23 cellular contexts compared by ENCODE assay signal in genomic region chr13:24279267-24279666, GRCh38. TPM values are rescaled to one million over a fixed set of nuclear protein-coding genes. Genes with fewer than 3 reads are reported as not detected.
A peak's percentile ranks its signal among the peaks of the same experiment; 100 is the strongest.
DNase-seq lines count a peak whose midpoint lies in the region; ATAC-seq and TF ChIP-seq lines count a peak whose summit lies in the region.
"Had no signal": no experiment of that assay in that cellular context is flagged by ENCODE, and none has a peak within 500 bp of the region (broad histone marks: within the 10 kb centered on the region; RNA-seq: fewer than 3 reads in every experiment).

No MANE protein-coding gene starts in this region.

- H3K9me3 ChIP-seq in CD4-positive, CD25-positive, alpha-beta regulatory T cell (ENCODE audit: control insufficient read depth in 2 of 2, low read length in 2 of 2) = no peaks in the 10 kb centered on the region
- no peaks in the 10 kb centered on the region for H3K9me3 ChIP-seq in gastroesophageal sphincter
- H3K9me3 ChIP-seq: HAP-1, heart right ventricle, ovary, uterus had no signal

- H3K9me3 Mint-ChIP-seq in activated CD4-positive, alpha-beta T cell treated with anti-CD3 and anti-CD28 coated beads for 36 hours (ENCODE audit: low read depth) = no peaks in the 10 kb centered on the region
- H3K9me3 Mint-ChIP-seq in CD4-positive, CD25-positive, alpha-beta regulatory T cell = no peaks in the 10 kb centered on the region
- H3K9me3 Mint-ChIP-seq in activated naive CD8-positive, alpha-beta T cell treated with anti-CD3 and anti-CD28 coated beads, Interleukin-2, amount 50 U/mL, for 24 hours = no peaks in the 10 kb centered on the region
- H3K9me3 Mint-ChIP-seq in natural killer cell = no peaks in the 10 kb centered on the region

- TF ChIP-seq CTCF in natural killer cell (IDR thresholded peaks at IDR 0.05) (no peak), gastroesophageal sphincter (IDR thresholded peaks at IDR 0.05) (no peak)

- no peaks in the 10 kb centered on the region for H3K27me3 Mint-ChIP-seq in activated CD4-positive, alpha-beta T cell treated with anti-CD3 and anti-CD28 coated beads for 36 hours
- H3K27me3 Mint-ChIP-seq in CD4-positive, CD25-positive, alpha-beta regulatory T cell = peaks cover 4% of the 10 kb centered on the region
- H3K27me3 Mint-ChIP-seq in activated naive CD8-positive, alpha-beta T cell treated with anti-CD3 and anti-CD28 coated beads, Interleukin-2, amount 50 U/mL, for 24 hours = no peaks in the 10 kb centered on the region
- H3K27me3 Mint-ChIP-seq in natural killer cell (ENCODE audit: low read depth in 2 of 2) = no peaks in the 10 kb centered on the region

- H3K4me3 ChIP-seq in CD4-positive, CD25-positive, alpha-beta regulatory T cell (ENCODE audit: low read depth, low read length) = no peak overlapping the region
- no peak overlapping the region for H3K4me3 ChIP-seq in gastroesophageal sphincter
- H3K4me3 ChIP-seq: HAP-1, heart right ventricle, ovary, uterus had no signal

- peaks cover 83% of the 10 kb centered on the region for H3K4me1 Mint-ChIP-seq in activated CD4-positive, alpha-beta T cell treated with anti-CD3 and anti-CD28 coated beads for 36 hours
- peaks cover 23 to 86% (median 69%) of the 10 kb centered on the region in 4 donors for H3K4me1 Mint-ChIP-seq in CD4-positive, CD25-positive, alpha-beta regulatory T cell
- H3K4me1 Mint-ChIP-seq in activated naive CD8-positive, alpha-beta T cell treated with anti-CD3 and anti-CD28 coated beads, Interleukin-2, amount 50 U/mL, for 24 hours = peaks cover 76% of the 10 kb centered on the region
- H3K4me1 Mint-ChIP-seq in natural killer cell = peaks cover 89% of the 10 kb centered on the region in 2 donors

- CTCF ChIA-PET in activated CD4-positive, alpha-beta T cell treated with anti-CD3 and anti-CD28 coated beads for 36 hours (lab: Charles Lee) = interaction anchor here (0.6 kb wide), 1 partner anchor 12 kb away, joined by 3 read pairs; no protein-coding TSS in a partner anchor

- peaks cover 54% of the 10 kb centered on the region for H3K36me3 ChIP-seq in CD4-positive, CD25-positive, alpha-beta regulatory T cell (ENCODE audit: control insufficient read depth, insufficient read depth, low read length)
- H3K36me3 ChIP-seq in gastroesophageal sphincter = peaks cover 0 to 3% of the 10 kb centered on the region in 2 donors
- H3K36me3 ChIP-seq: HAP-1, ovary, uterus had no signal

- peak overlapping the region; percentile 47 for H3K27ac ChIP-seq in CD4-positive, CD25-positive, alpha-beta regulatory T cell (ENCODE audit: insufficient read depth, low read length, poor library complexity, severe bottlenecking)
- no peak overlapping the region for H3K27ac ChIP-seq in gastroesophageal sphincter
- H3K27ac ChIP-seq: ovary, uterus had no signal

- DNase-seq in activated CD4-positive, alpha-beta T cell treated with anti-CD3 and anti-CD28 coated beads for 36 hours = no peak
- no peak for DNase-seq in activated CD4-positive, alpha-beta T cell treated with anti-CD3 and anti-CD28 coated beads for 4 hours
- no peak for DNase-seq in CD4-positive, CD25-positive, alpha-beta regulatory T cell
- DNase-seq in activated naive CD8-positive, alpha-beta T cell treated with anti-CD3 and anti-CD28 coated beads, Interleukin-2, amount 50 U/mL, for 24 hours = no peak
- DNase-seq in natural killer cell (no peak), GM03348 (ENCODE audit: low spot score) (no peak), T-helper 1 cell (no peak)
- DNase-seq: 8988T, activated gamma-delta T cell treated with Interleukin-2 at 50 U/mL for 16 hours, DMS53, heart right ventricle, Kasumi-1, left ventricle myocardium superior, NCI-H2107, NCI-H526, SW 1271, uterus had no signal

- 89 to 93% methylated on average over 2 to 3 of the region's 5 CpGs for WGBS in gastroesophageal sphincter (ENCODE audit: low coverage in 1 of 2), 2 donors

- H3K4me1 ChIP-seq in CD4-positive, CD25-positive, alpha-beta regulatory T cell (ENCODE audit: control insufficient read depth, insufficient read depth, low read length, poor library complexity, severe bottlenecking) = peaks cover 53% of the 10 kb centered on the region
- peaks cover 0 to 39% (median 5%) of the 10 kb centered on the region in 3 donors for H3K4me1 ChIP-seq in gastroesophageal sphincter
- H3K4me1 ChIP-seq: HAP-1, uterus had no signal

- no peak for ATAC-seq in activated CD4-positive, alpha-beta T cell treated with anti-CD3 and anti-CD28 coated beads for 36 hours
- no peak for ATAC-seq in CD4-positive, CD25-positive, alpha-beta regulatory T cell (ENCODE audit: low read depth in 2 of 2)
- no peak for ATAC-seq in activated naive CD8-positive, alpha-beta T cell treated with anti-CD3 and anti-CD28 coated beads, Interleukin-2, amount 50 U/mL, for 24 hours
- ATAC-seq in natural killer cell = no peak
- no peak for ATAC-seq in gastroesophageal sphincter
- ATAC-seq: heart right ventricle, left ventricle myocardium superior, sciatic nerve had no signal

- no peak for TF ChIP-seq POLR2A in gastroesophageal sphincter (IDR thresholded peaks at IDR 0.05)

- peaks cover 42% of the 10 kb centered on the region for H3K36me3 Mint-ChIP-seq in activated CD4-positive, alpha-beta T cell treated with anti-CD3 and anti-CD28 coated beads for 36 hours (ENCODE audit: low read depth)
- H3K36me3 Mint-ChIP-seq in CD4-positive, CD25-positive, alpha-beta regulatory T cell = peaks cover 46% of the 10 kb centered on the region
- H3K36me3 Mint-ChIP-seq in activated naive CD8-positive, alpha-beta T cell treated with anti-CD3 and anti-CD28 coated beads, Interleukin-2, amount 50 U/mL, for 24 hours (ENCODE audit: low read depth) = peaks cover 34% of the 10 kb centered on the region
- no peaks in the 10 kb centered on the region for H3K36me3 Mint-ChIP-seq in natural killer cell

- no peak for TF ChIP-seq EP300 in gastroesophageal sphincter (IDR thresholded peaks at IDR 0.05)

- intact Hi-C loops in activated CD4-positive, alpha-beta T cell treated with anti-CD3 and anti-CD28 coated beads for 36 hours (cut with DNase I, micrococcal nuclease) = loop anchor here in 1 of 2 experiments (10.0 kb wide), 1 partner anchor 1006 kb away; the partner anchor contains the start of gene MTMR6
- intact Hi-C loops in natural killer cell (cut with micrococcal nuclease) = no loop called here

- no peaks in the 10 kb centered on the region for H3K27me3 ChIP-seq in CD4-positive, CD25-positive, alpha-beta regulatory T cell (ENCODE audit: control insufficient read depth, insufficient read depth, low read length)
- no peaks in the 10 kb centered on the region for H3K27me3 ChIP-seq in gastroesophageal sphincter
- H3K27me3 ChIP-seq: heart right ventricle, ovary, uterus had no signal

- POLR2A ChIA-PET in activated CD4-positive, alpha-beta T cell treated with anti-CD3 and anti-CD28 coated beads for 36 hours (lab: Charles Lee) = interaction anchor here (0.6 to 1.8 kb wide), 2 partner anchors 8 to 807 kb away, joined by 3 to 5 read pairs; no protein-coding TSS in a partner anchor

- H3K4me3 Mint-ChIP-seq in activated CD4-positive, alpha-beta T cell treated with anti-CD3 and anti-CD28 coated beads for 36 hours = no peak overlapping the region
- peak overlapping the region in 2 of 4 donors; percentile 48 to 50 for H3K4me3 Mint-ChIP-seq in CD4-positive, CD25-positive, alpha-beta regulatory T cell
- peak overlapping the region; percentile 40 for H3K4me3 Mint-ChIP-seq in activated naive CD8-positive, alpha-beta T cell treated with anti-CD3 and anti-CD28 coated beads, Interleukin-2, amount 50 U/mL, for 24 hours
- no peak overlapping the region for H3K4me3 Mint-ChIP-seq in natural killer cell

- peak overlapping the region; percentile 84 for H3K27ac Mint-ChIP-seq in activated CD4-positive, alpha-beta T cell treated with anti-CD3 and anti-CD28 coated beads for 36 hours
- peak overlapping the region; percentile 78 to 97 (median 90) for H3K27ac Mint-ChIP-seq in CD4-positive, CD25-positive, alpha-beta regulatory T cell
- peak overlapping the region; percentile 91 for H3K27ac Mint-ChIP-seq in activated naive CD8-positive, alpha-beta T cell treated with anti-CD3 and anti-CD28 coated beads, Interleukin-2, amount 50 U/mL, for 24 hours
- peak overlapping the region; percentile 95 to 98 for H3K27ac Mint-ChIP-seq in natural killer cell

RNA-seq across cellular contexts. Expression of gene C1QTNF9, which starts 30.1 kb away (rescaled TPM):
- not detected for total RNA-seq in activated CD4-positive, alpha-beta T cell treated with anti-CD3 and anti-CD28 coated beads for 36 hours
- 0.20 TPM for total RNA-seq in CD4-positive, CD25-positive, alpha-beta regulatory T cell
- polyA plus RNA-seq in CD4-positive, CD25-positive, alpha-beta regulatory T cell = not detected
- total RNA-seq in natural killer cell (under 1 TPM in 1 of 3 donors, not detected in 2; 0.25 TPM), gastroesophageal sphincter (1 to 10 TPM in 2 of 4 donors, under 1 TPM in 1, not detected in 1; 0.81 to 2.4 (median 1.1) TPM)
- total RNA-seq: activated CD8-positive, alpha-beta memory T cell treated with anti-CD3 and anti-CD28 coated beads for 36 hours had no signal
- polyA plus RNA-seq: BJ had no signal
